ENCODE assay signal across 8 cellular contexts in genomic region chr2:86195055-86195807, GRCh38. TPM values are rescaled to one million over a fixed set of nuclear protein-coding genes. Genes with fewer than 3 reads are reported as not detected.
DNase-seq lines count a peak whose midpoint lies in the region; ATAC-seq and TF ChIP-seq lines count a peak whose summit lies in the region.

TSS of gene IMMT (minus strand) at chr2:86195462. CDS start at chr2:86195382, 80 bp downstream.

- H3K9me3 ChIP-seq in ovary (no peaks in the 10 kb centered on the region), thyroid gland (no peaks in the 10 kb centered on the region)

- H3K4me3 Mint-ChIP-seq in activated naive CD8-positive, alpha-beta T cell treated with anti-CD3 and anti-CD28 coated beads for 36 hours, result peak within 1 kb of the TSS; percentile 93

- H3K9me3 Mint-ChIP-seq in activated naive CD8-positive, alpha-beta T cell treated with anti-CD3 and anti-CD28 coated beads for 36 hours, result no peaks in the 10 kb centered on the region

- H3K4me1 ChIP-seq in ovary (ENCODE audit: insufficient read depth) (peaks cover 11% of the 10 kb centered on the region), thyroid gland (peaks cover 17 to 21% of the 10 kb centered on the region in 2 donors)

- ATAC-seq in HG02610 (IDR thresholded peaks at IDR 0.05; ENCODE audit: unreplicated experiment), result peak; percentile 90

- TF ChIP-seq POLR2A in ovary (IDR thresholded peaks at IDR 0.05), result peak; percentile 92
- peak; percentile 70 to 74 for TF ChIP-seq POLR2A in thyroid gland (IDR thresholded peaks at IDR 0.05)

- peak within 1 kb of the TSS; percentile 77 to 98 for H3K27ac ChIP-seq in ovary
- H3K27ac ChIP-seq in thyroid gland, result peak within 1 kb of the TSS; percentile 97 to 99 (median 99)

- DNase-seq in NCI-H1092 treated with DMSO at 0.1 percent for 48 hours (lab: John Stamatoyannopoulos, UW), result peak; percentile 94
- peak; percentile 99 for DNase-seq in SKM-1 treated with dmso at 0.1 percent for 144 hours (lab: John Stamatoyannopoulos, UW; ENCODE audit: unreplicated experiment)
- peak; percentile 95 for DNase-seq in activated naive CD8-positive, alpha-beta T cell treated with anti-CD3 and anti-CD28 coated beads for 36 hours
- peak; percentile 91 to 99 (median 97) for DNase-seq in head of caudate nucleus
- peak; percentile 95 to 98 (median 96) for DNase-seq in ovary
- DNase-seq in thyroid gland, result peak; percentile 96 to 97

- no peaks in the 10 kb centered on the region for H3K36me3 ChIP-seq in ovary
- no peaks in the 10 kb centered on the region for H3K36me3 ChIP-seq in thyroid gland

- H3K27me3 ChIP-seq in ovary, result no peaks in the 10 kb centered on the region
- no peaks in the 10 kb centered on the region for H3K27me3 ChIP-seq in thyroid gland

- intact Hi-C loops in head of caudate nucleus (cut with DNase I) (loop anchor here (10.0 kb wide), 2 partner anchors 90 to 250 kb away; partner anchors contain the start of genes KDM3A, POLR1A and PTCD3), ovary (cut with DNase I) (loop anchor here in 1 of 4 donors (5.0 kb wide), 1 partner anchor 247 kb away; the partner anchor contains the start of gene KDM3A), thyroid gland (cut with DNase I) (loop anchor here (10.0 kb wide), 1 partner anchor 250 kb away; the partner anchor contains the start of gene KDM3A)

- H3K4me3 ChIP-seq in GM08714 (ENCODE audit: low read length) (peak within 1 kb of the TSS; percentile 85), ovary (peak within 1 kb of the TSS; percentile 99), thyroid gland (replicated peaks in 1 of 3) (peak within 1 kb of the TSS; percentile 65 to 97 (median 86))

- H3K4me1 Mint-ChIP-seq in activated naive CD8-positive, alpha-beta T cell treated with anti-CD3 and anti-CD28 coated beads for 36 hours, result peaks cover 34% of the 10 kb centered on the region

- H3K27ac Mint-ChIP-seq in activated naive CD8-positive, alpha-beta T cell treated with anti-CD3 and anti-CD28 coated beads for 36 hours, result peak within 1 kb of the TSS; percentile 97

- H3K27me3 Mint-ChIP-seq in activated naive CD8-positive, alpha-beta T cell treated with anti-CD3 and anti-CD28 coated beads for 36 hours, result no peaks in the 10 kb centered on the region

- WGBS in ovary, 3 donors, result 0% methylated on average over 48 to 74 of the region's 74 CpGs
- WGBS in thyroid gland, 2 donors, result 0% methylated on average over 12 to 20 of the region's 74 CpGs

- H3K36me3 Mint-ChIP-seq in activated naive CD8-positive, alpha-beta T cell treated with anti-CD3 and anti-CD28 coated beads for 36 hours, result peaks cover 19% of the 10 kb centered on the region

- TF ChIP-seq EP300 in ovary (IDR thresholded peaks at IDR 0.05), result no peak

- TF ChIP-seq CTCF in ovary (IDR thresholded peaks at IDR 0.05) (peak in 2 of 3 donors; percentile 17 to 34), thyroid gland (IDR thresholded peaks at IDR 0.05) (peak in 1 of 6 experiments; percentile 5)

RNA-seq across cellular contexts. Expression of gene IMMT, which starts in this region (rescaled TPM):
- 100 to 1,000 TPM; 154 to 163 TPM for total RNA-seq in activated naive CD8-positive, alpha-beta T cell treated with anti-CD3 and anti-CD28 coated beads for 36 hours
- total RNA-seq in ovary, result 10 to 100 TPM; 22.8 to 64.9 (median 48.4) TPM
- 10 to 100 TPM; 30.6 to 99.4 TPM for polyA plus RNA-seq in ovary
- 10 to 100 TPM; 54.0 to 88.2 (median 67.1) TPM for total RNA-seq in thyroid gland

Comparison
In these comparisons a context has a peak if more than half of its experiments do, and no peak if none do; other contexts are left out.
1. Peak in every context shown above with its lines: DNase-seq, ATAC-seq, H3K4me3 ChIP-seq and H3K27ac ChIP-seq.